8 cellular contexts compared by ENCODE assay signal in the genomic region with DNA sequence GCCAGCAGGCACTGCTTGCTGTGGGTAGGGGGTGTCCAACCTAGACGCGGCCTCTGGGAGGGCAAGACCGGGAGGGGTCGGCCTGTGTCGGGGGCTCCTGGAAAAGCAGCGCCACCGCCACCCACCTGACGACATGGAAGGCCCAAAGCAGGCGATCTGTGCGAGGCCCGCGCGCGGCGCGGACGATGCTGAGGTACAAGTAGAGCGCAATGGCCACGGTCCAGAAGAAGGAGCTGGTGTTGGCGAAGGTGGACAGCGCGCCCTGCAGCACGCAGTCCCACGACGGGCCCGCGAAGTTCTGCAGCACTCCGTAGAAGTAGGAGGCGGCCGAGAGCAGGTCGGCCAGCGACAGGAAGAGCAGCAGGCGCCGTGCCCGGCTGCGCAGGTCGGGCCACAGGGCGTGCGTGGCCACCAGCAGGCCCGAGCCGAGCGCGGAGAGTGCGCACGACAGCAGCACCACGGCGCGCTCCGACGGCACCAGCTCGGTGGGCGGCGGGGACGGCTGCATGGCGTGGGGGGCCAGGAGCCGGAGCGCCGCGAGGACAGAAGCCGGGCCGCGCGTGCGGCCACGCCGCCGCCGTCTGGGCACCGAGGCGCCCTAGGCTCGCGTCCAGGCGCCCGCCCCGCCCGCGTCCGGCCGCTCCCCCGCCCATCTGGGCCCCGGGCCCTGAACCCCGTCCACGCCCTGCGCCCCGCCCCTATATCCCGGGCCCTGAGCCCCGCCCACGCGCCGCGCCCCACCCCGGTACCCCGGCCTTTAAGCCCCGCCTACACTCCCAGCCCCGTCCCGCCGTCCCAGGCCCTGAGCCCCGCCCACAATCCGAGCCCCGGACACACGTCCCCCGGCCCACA. TPM values are rescaled to one million over a fixed set of nuclear protein-coding genes. Genes with fewer than 3 reads are reported as not detected.
DNase-seq lines count a peak whose midpoint lies in the region; ATAC-seq and TF ChIP-seq lines count a peak whose summit lies in the region.

A gene with protein sequence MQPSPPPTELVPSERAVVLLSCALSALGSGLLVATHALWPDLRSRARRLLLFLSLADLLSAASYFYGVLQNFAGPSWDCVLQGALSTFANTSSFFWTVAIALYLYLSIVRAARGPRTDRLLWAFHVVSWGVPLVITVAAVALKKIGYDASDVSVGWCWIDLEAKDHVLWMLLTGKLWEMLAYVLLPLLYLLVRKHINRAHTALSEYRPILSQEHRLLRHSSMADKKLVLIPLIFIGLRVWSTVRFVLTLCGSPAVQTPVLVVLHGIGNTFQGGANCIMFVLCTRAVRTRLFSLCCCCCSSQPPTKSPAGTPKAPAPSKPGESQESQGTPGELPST (minus strand): TSS at position 583 of the 852 bp plus-strand sequence. CDS start 75 bp downstream, at position 508.

- H3K4me1 ChIP-seq in OCI-LY3 (ENCODE audit: low read length), result peaks cover 9% of the 10 kb centered on the region; the same call in 1 of the 2 replicates

- no peaks in the 10 kb centered on the region for H3K9me3 ChIP-seq in OCI-LY3 (ENCODE audit: insufficient read depth, low read length)

- DNase-seq in AG04449 (ENCODE audit: low read depth, low spot score) (no peak), fibroblast of gingiva (ENCODE audit: low read depth) (peak; percentile 76), natural killer cell (peak; percentile 39)
- DNase-seq in activated T-cell treated with anti-CD3 and anti-CD28 coated beads, Interleukin-2, amount 50 U/mL, for 72 hours, result peak; percentile 86 to 88

- no peaks in the 10 kb centered on the region for H3K9me3 Mint-ChIP-seq in activated T-cell treated with anti-CD3 and anti-CD28 coated beads, Interleukin-2, amount 50 U/mL, for 72 hours
- H3K9me3 Mint-ChIP-seq in natural killer cell, result no peaks in the 10 kb centered on the region
- H3K9me3 Mint-ChIP-seq in stimulated activated naive CD8-positive, alpha-beta T cell treated with anti-CD3 and anti-CD28 coated beads, Interleukin-15, Interleukin-2, amounts not matched to agents 100 ng/mL and 50 ng/mL, for 24 hours, result no peaks in the 10 kb centered on the region

- H3K9ac ChIP-seq in OCI-LY3 (ENCODE audit: low read length), result peak within 1 kb of the TSS; percentile 30; the same call in 1 of the 2 replicates

- CTCF ChIA-PET in AG04449 (lab: Yijun Ruan, JAX), result interaction anchor here (1.2 to 7.3 kb wide), 6 partner anchors 12 to 54 kb away, joined by 3 to 45 read pairs (median 4); no protein-coding TSS in a partner anchor

- H3K79me2 ChIP-seq in OCI-LY3 (ENCODE audit: low read length), result no peaks in the 10 kb centered on the region

- H3K27me3 ChIP-seq in OCI-LY3 (ENCODE audit: low read depth, low read length), result peaks cover 7% of the 10 kb centered on the region; the same call in 1 of the 2 replicates

- peak within 1 kb of the TSS; percentile 91 for H2AFZ ChIP-seq in OCI-LY3 (ENCODE audit: low read depth, low read length)

- no peaks in the 10 kb centered on the region for H3K36me3 ChIP-seq in OCI-LY3 (replicated peaks; ENCODE audit: low read depth, low read length)

- peaks cover 41% of the 10 kb centered on the region for H3K4me1 Mint-ChIP-seq in activated T-cell treated with anti-CD3 and anti-CD28 coated beads, Interleukin-2, amount 50 U/mL, for 72 hours (ENCODE audit: low read depth)
- peaks cover 6 to 21% of the 10 kb centered on the region in 2 donors for H3K4me1 Mint-ChIP-seq in natural killer cell
- peaks cover 55% of the 10 kb centered on the region for H3K4me1 Mint-ChIP-seq in stimulated activated naive CD8-positive, alpha-beta T cell treated with anti-CD3 and anti-CD28 coated beads, Interleukin-15, Interleukin-2, amounts not matched to agents 100 ng/mL and 50 ng/mL, for 24 hours (ENCODE audit: low read depth)

- no peak within 1 kb of the TSS for H3K27ac ChIP-seq in OCI-LY3 (ENCODE audit: low read length)

- intact Hi-C loops in natural killer cell (cut with micrococcal nuclease), result no loop called here

- ATAC-seq in GM18861 (IDR thresholded peaks at IDR 0.05; ENCODE audit: unreplicated experiment), result peak; percentile 32
- ATAC-seq in HG03066 (IDR thresholded peaks at IDR 0.05; ENCODE audit: low read depth, unreplicated experiment), result peak; percentile 48
- ATAC-seq in activated T-cell treated with anti-CD3 and anti-CD28 coated beads, Interleukin-2, amount 50 U/mL, for 72 hours (replicated peaks in 1 of 2), result peak; percentile 84 to 85
- ATAC-seq in natural killer cell, result peak; percentile 83 to 93 (median 83)

- H4K20me1 ChIP-seq in OCI-LY3 (ENCODE audit: insufficient read depth, low read length), result no peaks in the 10 kb centered on the region

- H3K36me3 Mint-ChIP-seq in activated T-cell treated with anti-CD3 and anti-CD28 coated beads, Interleukin-2, amount 50 U/mL, for 72 hours (ENCODE audit: insufficient read depth in 2 of 2), result no peaks in the 10 kb centered on the region
- H3K36me3 Mint-ChIP-seq in natural killer cell, result no peaks in the 10 kb centered on the region
- H3K36me3 Mint-ChIP-seq in stimulated activated naive CD8-positive, alpha-beta T cell treated with anti-CD3 and anti-CD28 coated beads, Interleukin-15, Interleukin-2, amounts not matched to agents 100 ng/mL and 50 ng/mL, for 24 hours (ENCODE audit: low read depth), result no peaks in the 10 kb centered on the region

- H3K4me3 Mint-ChIP-seq in activated T-cell treated with anti-CD3 and anti-CD28 coated beads, Interleukin-2, amount 50 U/mL, for 72 hours, result peak within 1 kb of the TSS; percentile 93 to 95
- H3K4me3 Mint-ChIP-seq in natural killer cell, result peak within 1 kb of the TSS; percentile 93
- peak within 1 kb of the TSS; percentile 86 for H3K4me3 Mint-ChIP-seq in stimulated activated naive CD8-positive, alpha-beta T cell treated with anti-CD3 and anti-CD28 coated beads, Interleukin-15, Interleukin-2, amounts not matched to agents 100 ng/mL and 50 ng/mL, for 24 hours

- peak; percentile 21 for TF ChIP-seq CTCF in AG04449 (IDR thresholded peaks at IDR 0.05; ENCODE audit: insufficient read depth, low read length, missing control alignments)
- no peak for TF ChIP-seq CTCF in OCI-LY3 (IDR thresholded peaks at IDR 0.05; ENCODE audit: low read depth, low read length)
- no peak for TF ChIP-seq CTCF in natural killer cell (IDR thresholded peaks at IDR 0.05)

- POLR2A ChIA-PET in AG04449 (lab: Yijun Ruan, JAX), result no interaction called here

- H3K27ac Mint-ChIP-seq in activated T-cell treated with anti-CD3 and anti-CD28 coated beads, Interleukin-2, amount 50 U/mL, for 72 hours, result peak within 1 kb of the TSS; percentile 40
- peak within 1 kb of the TSS; percentile 68 to 85 for H3K27ac Mint-ChIP-seq in natural killer cell
- H3K27ac Mint-ChIP-seq in stimulated activated naive CD8-positive, alpha-beta T cell treated with anti-CD3 and anti-CD28 coated beads, Interleukin-15, Interleukin-2, amounts not matched to agents 100 ng/mL and 50 ng/mL, for 24 hours, result peak within 1 kb of the TSS; percentile 81

- peaks cover 2% of the 10 kb centered on the region for H3K27me3 Mint-ChIP-seq in activated T-cell treated with anti-CD3 and anti-CD28 coated beads, Interleukin-2, amount 50 U/mL, for 72 hours (ENCODE audit: low read depth)
- peaks cover 0 to 7% of the 10 kb centered on the region in 2 donors for H3K27me3 Mint-ChIP-seq in natural killer cell (ENCODE audit: low read depth in 2 of 2)
- peaks cover 10% of the 10 kb centered on the region for H3K27me3 Mint-ChIP-seq in stimulated activated naive CD8-positive, alpha-beta T cell treated with anti-CD3 and anti-CD28 coated beads, Interleukin-15, Interleukin-2, amounts not matched to agents 100 ng/mL and 50 ng/mL, for 24 hours

- H3K4me2 ChIP-seq in OCI-LY3 (ENCODE audit: low read length), result peak within 1 kb of the TSS; percentile 88

- H3K4me3 ChIP-seq in AG04449 (ENCODE audit: low read depth, low read length), result peak within 1 kb of the TSS; percentile 57
- H3K4me3 ChIP-seq in OCI-LY3 (ENCODE audit: low read length), result peak within 1 kb of the TSS; percentile 82

RNA-seq across cellular contexts. Expression of the gene that starts here (rescaled TPM):
- total RNA-seq in activated T-cell treated with anti-CD3 and anti-CD28 coated beads, Interleukin-2, amount 50 U/mL, for 72 hours, result 1 to 10 TPM; 5.9 to 7.5 TPM
- 1 to 10 TPM in 2 of 3 donors, under 1 TPM in 1; 1.00 to 1.2 (median 1.1) TPM for total RNA-seq in natural killer cell

Comparison
In these comparisons a context has a peak if more than half of its experiments do, and no peak if none do; other contexts are left out.
1. ATAC-seq: peak in every context shown above with its lines; median percentile 84 in activated T-cell treated with anti-CD3 and anti-CD28 coated beads, Interleukin-2, amount 50 U/mL, for 72 hours; 83 in natural killer cell; 48 in HG03066; 32 in GM18861.